ENCODE assay signal across 8 cellular contexts in the genomic region with DNA sequence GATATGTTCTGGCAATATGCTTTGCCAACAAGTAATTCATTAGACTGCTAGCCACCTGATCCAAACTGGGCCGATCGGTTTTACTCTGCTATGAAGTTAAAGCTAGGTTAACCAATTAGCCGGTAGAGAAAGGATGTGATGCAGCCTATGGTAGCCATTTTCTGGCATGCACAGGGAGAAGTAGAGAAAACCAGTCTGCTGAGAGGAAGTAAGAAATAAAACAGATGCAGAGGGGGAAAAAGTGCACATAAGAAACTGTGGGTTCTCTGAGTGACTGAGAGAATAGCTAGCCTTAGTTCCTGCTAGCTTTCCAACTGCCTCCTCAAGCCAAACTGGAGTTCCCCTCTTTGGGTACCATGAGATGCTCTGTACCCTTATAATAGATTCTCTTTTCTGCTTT. TPM values are rescaled to one million over a fixed set of nuclear protein-coding genes. Genes with fewer than 3 reads are reported as not detected.
DNase-seq lines count a peak whose midpoint lies in the region; ATAC-seq and TF ChIP-seq lines count a peak whose summit lies in the region.

No MANE protein-coding gene starts in this region.

- TF ChIP-seq CTCF in KMS-11 (conservative IDR thresholded peaks at IDR 0.05; ENCODE audit: low read depth, low read length), result no peak

- H3K27me3 ChIP-seq in KMS-11 (ENCODE audit: insufficient read depth, low read depth), result no peaks in the 10 kb centered on the region

- H3K36me3 ChIP-seq in KMS-11 (ENCODE audit: insufficient read depth), result no peaks in the 10 kb centered on the region

- no peak for DNase-seq in left colon
- DNase-seq in GM03348 (ENCODE audit: low spot score), result no peak
- DNase-seq in NCI-H1436 (lab: John Stamatoyannopoulos, UW), result no peak
- DNase-seq in stimulated activated CD4-positive, alpha-beta T cell treated with anti-CD3 and anti-CD28 coated beads, Interleukin-2, amount 100 ng/mL, for 24 hours, result no peak
- DNase-seq in DMS153 (lab: John Stamatoyannopoulos, UW), result no peak

- intact Hi-C loops in left colon (cut with DNase I, micrococcal nuclease), result no loop called here

- no peak overlapping the region for H3K4me2 ChIP-seq in KMS-11

- H3K4me1 ChIP-seq in KMS-11 (ENCODE audit: low read depth, poor library complexity, severe bottlenecking), result peaks cover 40% of the 10 kb centered on the region

- peaks cover 18% of the 10 kb centered on the region for H4K20me1 ChIP-seq in KMS-11 (ENCODE audit: insufficient read depth)

- 0 out of 2 replicates have a peak overlapping the region, but pooled peaks have one; percentile 2 for H3K27ac ChIP-seq in KMS-11

- H2AFZ ChIP-seq in KMS-11 (ENCODE audit: low read depth), result no peak overlapping the region

- no peak overlapping the region for H3K9ac ChIP-seq in KMS-11

- ATAC-seq in GM18505 (IDR thresholded peaks at IDR 0.05; ENCODE audit: unreplicated experiment) (peak; percentile 66), GM21526 (IDR thresholded peaks at IDR 0.05; ENCODE audit: low FRiP score, unreplicated experiment) (peak; percentile 50), left colon (peak; percentile 14)

- no peak for TF ChIP-seq POLR2A in GM18505 (IDR thresholded peaks at IDR 0.05; ENCODE audit: borderline replicate concordance, extremely low read depth, insufficient read depth, insufficient read length)

- peaks cover 88% of the 10 kb centered on the region for H3K79me2 ChIP-seq in KMS-11 (ENCODE audit: insufficient read depth, low read depth)

- H3K4me3 ChIP-seq in KMS-11 (IDR thresholded peaks at IDR 0.05; ENCODE audit: insufficient read depth, low read depth, low read length), result no peak overlapping the region

RNA-seq across cellular contexts. Expression of gene ARID4B, which starts 52.8 kb away (rescaled TPM):
- total RNA-seq in left colon, result 10 to 100 TPM; 26.2 to 33.9 TPM

RNA-seq across cellular contexts. Expression of gene GGPS1, which starts 53.1 kb away (rescaled TPM):
- total RNA-seq in left colon, result 10 to 100 TPM; 29.9 to 30.9 TPM

Comparison
In these comparisons a context has a peak if more than half of its experiments do, and no peak if none do; other contexts are left out.
1. ATAC-seq: peak in every context shown above with its lines; median percentile 66 in GM18505; 50 in GM21526; 14 in left colon.